Comparison of ENCODE assay signal across 1 cellular context in the genomic region with DNA sequence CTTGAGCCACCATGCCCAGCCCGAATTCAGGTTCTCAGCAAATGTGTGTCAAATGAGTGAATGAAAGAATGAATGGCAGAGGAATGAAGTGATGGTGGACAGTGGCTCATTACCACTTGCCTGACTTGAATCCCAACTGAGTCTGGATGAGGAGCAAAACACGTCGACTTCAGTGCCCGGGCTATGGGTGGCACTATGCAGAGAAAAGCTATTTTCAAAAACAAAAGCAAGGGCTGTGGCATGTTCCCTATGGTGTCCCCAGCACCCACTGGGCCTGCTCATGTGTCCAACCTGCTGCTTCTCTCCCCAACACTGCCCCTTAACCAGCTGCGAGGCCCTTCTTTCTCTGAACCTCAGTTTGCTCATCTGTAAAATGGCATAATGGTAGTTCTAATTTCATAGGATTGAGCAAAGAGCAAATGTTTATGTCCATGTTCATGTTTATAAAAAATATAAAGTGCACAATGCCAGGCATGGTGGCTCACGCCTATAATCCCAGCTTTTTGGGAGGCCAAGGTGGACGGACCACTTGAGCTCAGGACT.
TF ChIP-seq lines count a peak whose summit lies in the region.

No MANE protein-coding gene starts in this region.

TF ChIP-seq in K562, 482 proteins besides CTCF, POLR2A, EP300 and RAD21:
- peak; percentile 47 for TF ChIP-seq CHD4 (IDR thresholded peaks at IDR 0.05; ENCODE audit: insufficient read depth, insufficient replicate concordance, low read depth, low read length, poor library complexity, severe bottlenecking)
- TF ChIP-seq RBM25 (IDR thresholded peaks at IDR 0.05; ENCODE audit: low read depth, low read length, severe bottlenecking), result peak; percentile 93
- no peak for TF ChIP-seq MAFK (IDR thresholded peaks at IDR 0.05; ENCODE audit: low read length)
- TF ChIP-seq BRF1 (IDR thresholded peaks at IDR 0.05; ENCODE audit: borderline replicate concordance, extremely low read depth, insufficient read length), result no peak
- no peak for TF ChIP-seq TGIF2 (CRISPR knock-in tag; IDR thresholded peaks at IDR 0.05)
- TF ChIP-seq, protein P1, sequence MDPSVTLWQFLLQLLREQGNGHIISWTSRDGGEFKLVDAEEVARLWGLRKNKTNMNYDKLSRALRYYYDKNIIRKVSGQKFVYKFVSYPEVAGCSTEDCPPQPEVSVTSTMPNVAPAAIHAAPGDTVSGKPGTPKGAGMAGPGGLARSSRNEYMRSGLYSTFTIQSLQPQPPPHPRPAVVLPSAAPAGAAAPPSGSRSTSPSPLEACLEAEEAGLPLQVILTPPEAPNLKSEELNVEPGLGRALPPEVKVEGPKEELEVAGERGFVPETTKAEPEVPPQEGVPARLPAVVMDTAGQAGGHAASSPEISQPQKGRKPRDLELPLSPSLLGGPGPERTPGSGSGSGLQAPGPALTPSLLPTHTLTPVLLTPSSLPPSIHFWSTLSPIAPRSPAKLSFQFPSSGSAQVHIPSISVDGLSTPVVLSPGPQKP (CRISPR knock-in tag; IDR thresholded peaks at IDR 0.05), result no peak
- no peak for TF ChIP-seq ETV1 (tag; conservative IDR thresholded peaks at IDR 0.05; ENCODE audit: low read depth)
- TF ChIP-seq TAF1 (IDR thresholded peaks at IDR 0.05; ENCODE audit: control insufficient read depth, extremely low read depth, insufficient read depth, low read length, severe bottlenecking), result no peak
- TF ChIP-seq TRIM24 (IDR thresholded peaks at IDR 0.05), result no peak
- TF ChIP-seq PATZ1 (CRISPR knock-in tag; IDR thresholded peaks at IDR 0.05; ENCODE audit: borderline replicate concordance), result no peak
- no peak for TF ChIP-seq PTRF (tag; IDR thresholded peaks at IDR 0.05)
- TF ChIP-seq BCOR (IDR thresholded peaks at IDR 0.05), result peak; percentile 89
- TF ChIP-seq KDM1A (IDR thresholded peaks at IDR 0.05), result peak; percentile 50 to 64; a peak in 3 of 4 replicates
